ENCODE assay signal across 10 cellular contexts in genomic region chr6:136920216-136920857, GRCh38. TPM values are rescaled to one million over a fixed set of nuclear protein-coding genes. Genes with fewer than 3 reads are reported as not detected.
A peak's percentile ranks its signal among the peaks of the same experiment; 100 is the strongest.
DNase-seq lines count a peak whose midpoint lies in the region; ATAC-seq and TF ChIP-seq lines count a peak whose summit lies in the region.
"Had no signal": no experiment of that assay in that cellular context is flagged by ENCODE, and none has a peak within 500 bp of the region (broad histone marks: within the 10 kb centered on the region; RNA-seq: fewer than 3 reads in every experiment).

No MANE protein-coding gene starts in this region.

- H3K27ac ChIP-seq in OCI-LY7 (ENCODE audit: low read depth, low read length, poor library complexity, severe bottlenecking) (no peak overlapping the region), spleen (no peak overlapping the region)

- H4K20me1 ChIP-seq in OCI-LY7 (ENCODE audit: insufficient read depth, low read length): no peaks in the 10 kb centered on the region

- no peak for TF ChIP-seq CTCF in OCI-LY7 (conservative IDR thresholded peaks at IDR 0.05; ENCODE audit: low read length)
- TF ChIP-seq CTCF in spleen (IDR thresholded peaks at IDR 0.05 in 8 of 11, conservative IDR thresholded peaks at IDR 0.05 in 3 of 11): no peak

- ATAC-seq in activated CD4-positive, alpha-beta T cell treated with anti-CD3 and anti-CD28 coated beads for 36 hours: peak; percentile 16
- ATAC-seq in HG02678 (IDR thresholded peaks at IDR 0.05; ENCODE audit: unreplicated experiment) (no peak), HG03139 (IDR thresholded peaks at IDR 0.05; ENCODE audit: unreplicated experiment) (no peak)

- no peaks in the 10 kb centered on the region for H3K79me2 ChIP-seq in OCI-LY7 (ENCODE audit: insufficient read depth, low read depth, low read length)

- intact Hi-C loops in activated CD4-positive, alpha-beta T cell treated with anti-CD3 and anti-CD28 coated beads for 36 hours (cut with DNase I, micrococcal nuclease): loop anchor here (5.0 to 10.0 kb wide), 2 partner anchors 76 to 577 kb away; no protein-coding TSS in a partner anchor
- intact Hi-C loops in OCI-LY7 (cut with micrococcal nuclease; ENCODE audit: unreplicated experiment) (no loop called here), spleen (cut with DNase I; ENCODE audit: low total_unique reads) (no loop called here)

- H2AFZ ChIP-seq in OCI-LY7 (ENCODE audit: low read length): no peak overlapping the region

- H3K9me3 ChIP-seq in OCI-LY7 (ENCODE audit: low read length) (no peaks in the 10 kb centered on the region), spleen (no peaks in the 10 kb centered on the region)

- H3K4me3 ChIP-seq in OCI-LY7 (ENCODE audit: low read depth, low read length, poor library complexity, severe bottlenecking) (no peak overlapping the region), spleen (peak overlapping the region; percentile 40 to 74 (median 52))

- peaks cover 11 to 70% (median 58%) of the 10 kb centered on the region in 7 donors for H3K27me3 ChIP-seq in spleen (replicated peaks in 1 of 7)

- CTCF ChIA-PET in activated CD4-positive, alpha-beta T cell treated with anti-CD3 and anti-CD28 coated beads for 36 hours (lab: Charles Lee): interaction anchor here (0.6 to 2.0 kb wide), 2 partner anchors 28 to 128 kb away, joined by 3 to 7 read pairs; partner anchors contain the start of gene MAP3K5
- CTCF ChIA-PET in OCI-LY7 (lab: Charles Lee; ENCODE audit: unreplicated experiment): no interaction called here

- H3K4me1 Mint-ChIP-seq in activated CD4-positive, alpha-beta T cell treated with anti-CD3 and anti-CD28 coated beads for 36 hours: peaks cover 18% of the 10 kb centered on the region

- no peaks in the 10 kb centered on the region for H3K36me3 Mint-ChIP-seq in activated CD4-positive, alpha-beta T cell treated with anti-CD3 and anti-CD28 coated beads for 36 hours (ENCODE audit: low read depth)

- no peak overlapping the region for H3K27ac Mint-ChIP-seq in activated CD4-positive, alpha-beta T cell treated with anti-CD3 and anti-CD28 coated beads for 36 hours

- no peak for DNase-seq in activated CD4-positive, alpha-beta T cell treated with anti-CD3 and anti-CD28 coated beads for 36 hours
- DNase-seq in activated CD4-positive, alpha-beta T cell treated with anti-CD3 and anti-CD28 coated beads, Interleukin-2, amount 50 U/mL, for 1 hour: no peak
- DNase-seq in OCI-LY7 (ENCODE audit: low spot score): peak; percentile 6
- DNase-seq in fibroblast of peridontal ligament (ENCODE audit: extremely low read depth): peak; percentile 21
- no peak for DNase-seq in spleen
- no peak for DNase-seq in NCI-H1417 treated with DMSO at 0.1 percent for 48 hours (lab: John Stamatoyannopoulos, UW)
- DNase-seq: NCI-H510A treated with DMSO at 0.1 percent for 48 hours had no signal

- no peaks in the 10 kb centered on the region for H3K9me2 ChIP-seq in OCI-LY7 (ENCODE audit: insufficient read depth, low read length)

- no peak overlapping the region for H3K4me2 ChIP-seq in OCI-LY7 (ENCODE audit: low read length)

- no peaks in the 10 kb centered on the region for H3K36me3 ChIP-seq in OCI-LY7 (ENCODE audit: insufficient read depth, low read length)
- H3K36me3 ChIP-seq in spleen: peaks cover 0 to 21% (median 3%) of the 10 kb centered on the region in 6 donors

- no peaks in the 10 kb centered on the region for H3K9me3 Mint-ChIP-seq in activated CD4-positive, alpha-beta T cell treated with anti-CD3 and anti-CD28 coated beads for 36 hours (ENCODE audit: low read depth)

- 7 to 12% (median 8%) methylated on average over 16 of the region's 16 CpGs for WGBS in spleen, 5 donors

- H3K4me3 Mint-ChIP-seq in activated CD4-positive, alpha-beta T cell treated with anti-CD3 and anti-CD28 coated beads for 36 hours: peak overlapping the region; percentile 63

- POLR2A ChIA-PET in activated CD4-positive, alpha-beta T cell treated with anti-CD3 and anti-CD28 coated beads for 36 hours (lab: Charles Lee): no interaction called here
- POLR2A ChIA-PET in OCI-LY7 (lab: Charles Lee): interaction anchor here (0.8 kb wide), 1 partner anchor 88 kb away, joined by 4 read pairs; no protein-coding TSS in a partner anchor

- H3K4me1 ChIP-seq in OCI-LY7 (ENCODE audit: insufficient read depth, low read length, poor library complexity, severe bottlenecking) (no peaks in the 10 kb centered on the region), spleen (peaks cover 31 to 45% (median 42%) of the 10 kb centered on the region in 6 donors)

- no peak for TF ChIP-seq POLR2A in spleen (IDR thresholded peaks at IDR 0.05)

- H3K27me3 Mint-ChIP-seq in activated CD4-positive, alpha-beta T cell treated with anti-CD3 and anti-CD28 coated beads for 36 hours: peaks cover 45% of the 10 kb centered on the region

- no TSS peak for BruUV-seq in OCI-LY7 (replicated peaks; lab: Mats Ljungman, UMichigan)

RNA-seq across cellular contexts. Expression of gene SLC35D3, which starts 1.8 kb away (rescaled TPM):
- not detected for total RNA-seq in activated CD4-positive, alpha-beta T cell treated with anti-CD3 and anti-CD28 coated beads for 36 hours
- not detected in 2 replicates for total RNA-seq in OCI-LY7 (2014; rRNA removed; shearing (Covaris generic))
- total RNA-seq in OCI-LY7 (2022): not detected in 2 replicates
- not detected for total RNA-seq in spleen
- not detected for polyA plus RNA-seq in spleen
- total RNA-seq: kidney epithelial cell had no signal

Comparison
In these comparisons a context has a peak if more than half of its experiments do, and no peak if none do; other contexts are left out.
1. DNase-seq: peak in OCI-LY7 (single experiment) and fibroblast of peridontal ligament (single experiment); none in activated CD4-positive, alpha-beta T cell treated with anti-CD3 and anti-CD28 coated beads for 36 hours (single experiment), activated CD4-positive, alpha-beta T cell treated with anti-CD3 and anti-CD28 coated beads, Interleukin-2, amount 50 U/mL, for 1 hour (single experiment), spleen (single experiment) and NCI-H1417 treated with DMSO at 0.1 percent for 48 hours (single experiment).
2. intact Hi-C loops: an anchor here in activated CD4-positive, alpha-beta T cell treated with anti-CD3 and anti-CD28 coated beads for 36 hours (5.0 to 10.0 kb wide); none called in OCI-LY7 and spleen.